ENCODE assay signal across 9 cellular contexts in the genomic region with DNA sequence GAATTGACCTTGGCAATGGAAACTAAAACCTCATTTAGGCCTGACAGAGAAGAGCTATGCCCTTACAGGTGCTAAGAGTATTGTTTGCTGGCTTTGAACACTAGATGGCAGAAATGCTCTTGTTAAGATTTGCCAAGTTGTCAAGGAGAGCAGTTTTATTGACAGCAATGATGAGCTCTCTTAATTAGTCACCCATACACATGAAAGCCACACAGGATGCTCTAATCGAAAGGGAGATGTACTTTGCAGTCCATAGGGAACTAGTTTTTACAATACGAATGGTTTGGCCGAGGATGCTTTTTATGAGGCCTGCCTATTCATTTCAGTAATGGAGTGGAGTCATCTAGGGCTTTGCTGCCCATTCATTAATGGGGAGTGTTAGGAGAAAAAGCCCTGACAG. TPM values are rescaled to one million over a fixed set of nuclear protein-coding genes. Genes with fewer than 3 reads are reported as not detected.
DNase-seq lines count a peak whose midpoint lies in the region; ATAC-seq and TF ChIP-seq lines count a peak whose summit lies in the region.
"Had no signal": no experiment of that assay in that cellular context is flagged by ENCODE, and none has a peak within 500 bp of the region (broad histone marks: within the 10 kb centered on the region; RNA-seq: fewer than 3 reads in every experiment).

No MANE protein-coding gene starts in this region.

- no peak overlapping the region for H3K4me3 Mint-ChIP-seq in progenitor cell of endocrine pancreas (ENCODE audit: low read depth)

- peaks cover 10% of the 10 kb centered on the region for H3K4me1 Mint-ChIP-seq in progenitor cell of endocrine pancreas (ENCODE audit: low read depth)

- no peaks in the 10 kb centered on the region for H3K36me3 Mint-ChIP-seq in progenitor cell of endocrine pancreas (ENCODE audit: insufficient read depth)

- H3K27ac Mint-ChIP-seq in progenitor cell of endocrine pancreas: no peak overlapping the region

- no peaks in the 10 kb centered on the region for H3K27me3 Mint-ChIP-seq in progenitor cell of endocrine pancreas

- ATAC-seq in GM19328 (IDR thresholded peaks at IDR 0.05; ENCODE audit: unreplicated experiment) (peak; percentile 84), HG03108 (IDR thresholded peaks at IDR 0.05; ENCODE audit: unreplicated experiment) (peak; percentile 92)

- H3K4me3 ChIP-seq in epithelial cell of esophagus (ENCODE audit: low read length): no peak overlapping the region

- H3K9me3 Mint-ChIP-seq in progenitor cell of endocrine pancreas (ENCODE audit: low read depth): no peaks in the 10 kb centered on the region

- peak; percentile 50 for DNase-seq in EH (ENCODE audit: low read depth)
- DNase-seq in NCI-H774 (lab: John Stamatoyannopoulos, UW): peak; percentile 44
- peak; percentile 91 for DNase-seq in epithelial cell of esophagus (ENCODE audit: low read depth)
- no peak for DNase-seq in progenitor cell of endocrine pancreas (ENCODE audit: low spot score, unreplicated experiment)
- no peak for DNase-seq in stimulated activated CD8-positive, alpha-beta memory T cell treated with anti-CD3 and anti-CD28 coated beads, Interleukin-4, amount 100 ng/mL, for 48 hours
- no peak for DNase-seq in GOT3 (lab: John Stamatoyannopoulos, UW)

- peak; percentile 80 for TF ChIP-seq CTCF in epithelial cell of esophagus (IDR thresholded peaks at IDR 0.05; ENCODE audit: insufficient read depth, low read depth, low read length, missing control alignments)
- TF ChIP-seq CTCF in progenitor cell of endocrine pancreas (IDR thresholded peaks at IDR 0.05; ENCODE audit: unreplicated experiment): peak; percentile 71

RNA-seq across cellular contexts. Expression of a gene that starts 45.4 kb away (rescaled TPM):
- total RNA-seq in progenitor cell of endocrine pancreas: not detected in 2 replicates
- total RNA-seq: activated CD8-positive, alpha-beta memory T cell treated with anti-CD3 and anti-CD28 coated beads for 36 hours had no signal

Comparison
In these comparisons a context has a peak if more than half of its experiments do, and no peak if none do; other contexts are left out.
1. DNase-seq: peak in EH (single experiment), NCI-H774 (single experiment) and epithelial cell of esophagus (single experiment); none in progenitor cell of endocrine pancreas (single experiment), stimulated activated CD8-positive, alpha-beta memory T cell treated with anti-CD3 and anti-CD28 coated beads, Interleukin-4, amount 100 ng/mL, for 48 hours (single experiment) and GOT3 (single experiment).